In the genomic region with DNA sequence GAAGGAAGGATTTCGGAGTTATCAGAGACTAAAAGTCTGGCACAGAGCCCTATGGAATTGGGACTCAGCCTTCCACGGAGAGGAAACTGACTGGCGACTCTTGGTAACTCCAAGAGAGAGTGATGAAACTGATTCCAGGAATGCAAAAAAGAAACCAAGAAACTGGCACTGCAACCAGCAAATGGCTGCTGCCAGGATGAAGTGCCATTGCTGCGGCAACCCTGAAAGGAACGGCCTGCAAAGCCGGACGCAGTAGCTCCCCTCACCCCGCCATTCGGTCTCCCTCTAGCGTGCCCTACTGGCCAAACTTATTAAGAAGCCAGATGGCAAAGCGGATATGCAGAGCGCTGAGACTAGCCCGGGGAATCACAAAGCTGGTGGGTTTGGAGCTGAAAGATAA, we compare ENCODE assay signal across 7 cellular contexts.
DNase-seq lines count a peak whose midpoint lies in the region; ATAC-seq and TF ChIP-seq lines count a peak whose summit lies in the region.

No MANE protein-coding gene starts in this region.

- no peaks in the 10 kb centered on the region for H3K36me3 ChIP-seq in hepatocyte (replicated peaks; ENCODE audit: insufficient read depth, low read depth)

- peak overlapping the region; percentile 71 for H3K4me2 ChIP-seq in hepatocyte

- peak overlapping the region; percentile 10 for H2AFZ ChIP-seq in hepatocyte

- in situ Hi-C loops in KBM-7 (cut with MboI; ENCODE audit: low pct_unique_long_range_greater_than_20kb, low sequenced_read_pairs) = no loop called here
- in situ Hi-C loops in astrocyte of the cerebellum (cut with HindIII; ENCODE audit: low sequenced_read_pairs) = no loop called here

- H3K9me2 ChIP-seq in hepatocyte (replicated peaks; ENCODE audit: insufficient read depth) = no peaks in the 10 kb centered on the region

- TF ChIP-seq CTCF in GM12872 (IDR thresholded peaks at IDR 0.05; ENCODE audit: insufficient read depth, low read depth, low read length) (peak; percentile 82), astrocyte of the cerebellum (IDR thresholded peaks at IDR 0.05; ENCODE audit: low read depth, low read length, missing control alignments) (peak; percentile 86), hepatocyte (IDR thresholded peaks at IDR 0.05; ENCODE audit: poor library complexity) (peak; percentile 60)

- H3K4me3 ChIP-seq in astrocyte of the cerebellum (ENCODE audit: low read depth, low read length) (peak overlapping the region; percentile 33), hepatocyte (peak overlapping the region; percentile 14)

- peak; percentile 61 for DNase-seq in KBM-7
- DNase-seq in astrocyte of the cerebellum (ENCODE audit: low read depth) = peak; percentile 42
- peak; percentile 84 for DNase-seq in hepatocyte (ENCODE audit: low spot score)
- peak; percentile 65 for DNase-seq in retina

- 24% methylated on average over 13 of the region's 13 CpGs for WGBS in hepatocyte (ENCODE audit: low lambda C conversion rate, missing lambda C conversion rate)

- H3K9me3 ChIP-seq in hepatocyte (ENCODE audit: low read depth) = no peaks in the 10 kb centered on the region

- no peaks in the 10 kb centered on the region for H4K20me1 ChIP-seq in hepatocyte (ENCODE audit: insufficient read depth, poor library complexity, severe bottlenecking)

- H3K27me3 ChIP-seq in hepatocyte = no peaks in the 10 kb centered on the region

- ATAC-seq in GM21619 (IDR thresholded peaks at IDR 0.05; ENCODE audit: unreplicated experiment) (peak; percentile 40), GM19351 (IDR thresholded peaks at IDR 0.05; ENCODE audit: unreplicated experiment) (no peak)

- H3K79me2 ChIP-seq in hepatocyte = no peaks in the 10 kb centered on the region

- H3K27ac ChIP-seq in hepatocyte = no peak overlapping the region

- no peaks in the 10 kb centered on the region for H3K4me1 ChIP-seq in hepatocyte (ENCODE audit: insufficient read depth)
